Comparison of ENCODE assay signal across 17 cellular contexts in the genomic region with DNA sequence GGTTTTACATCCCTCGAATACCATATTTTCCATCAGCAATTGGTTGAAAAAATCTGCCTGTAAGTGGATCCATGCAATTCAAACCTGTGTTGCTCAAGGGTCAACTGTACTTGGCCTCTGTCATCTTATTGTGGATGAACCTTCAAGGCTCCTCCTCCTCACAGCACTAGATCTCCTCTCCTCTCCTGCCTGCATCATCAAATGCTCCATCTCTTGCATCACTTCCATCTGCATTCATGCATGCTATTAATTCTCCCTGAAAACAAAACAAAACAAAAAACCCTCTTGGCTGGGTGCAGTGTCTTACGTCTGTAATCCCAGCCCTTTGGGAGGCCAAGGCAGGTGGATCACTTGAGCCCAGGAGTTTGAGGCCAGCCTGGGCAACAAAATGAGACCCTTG. TPM values are rescaled to one million over a fixed set of nuclear protein-coding genes. Genes with fewer than 3 reads are reported as not detected.
DNase-seq lines count a peak whose midpoint lies in the region; ATAC-seq, FAIRE-seq and TF ChIP-seq lines count a peak whose summit lies in the region.
"Had no signal": no experiment of that assay in that cellular context is flagged by ENCODE, and none has a peak within 500 bp of the region (broad histone marks: within the 10 kb centered on the region; RNA-seq: fewer than 3 reads in every experiment).

No MANE protein-coding gene starts in this region.

- H3K4me2 ChIP-seq in BLaER1 (peak overlapping the region; percentile 33), GM12878 (ENCODE audit: control insufficient read depth, insufficient read depth) (peak overlapping the region; percentile 69)

- no peak for TF ChIP-seq EP300 in GM12878 (IDR thresholded peaks at IDR 0.05; ENCODE audit: borderline replicate concordance in 1 of 2, control insufficient read depth in 1 of 2, low read depth in 2 of 2, low read length in 2 of 2)

- H3K36me3 ChIP-seq in BLaER1 (no peaks in the 10 kb centered on the region), MG63 (no peaks in the 10 kb centered on the region), GM12878 (ENCODE audit: control insufficient read depth in 2 of 2, insufficient read depth in 2 of 2, low read length in 1 of 2) (no peaks in the 10 kb centered on the region)
- H3K36me3 ChIP-seq: tibial artery had no signal

- no peak for TF ChIP-seq RAD21 in GM12878 (IDR thresholded peaks at IDR 0.05; ENCODE audit: insufficient read depth, low read depth, low read length)

- H3K9me3 Mint-ChIP-seq in glutamatergic neuron (ENCODE audit: unreplicated experiment), result no peaks in the 10 kb centered on the region
- H3K9me3 Mint-ChIP-seq: activated naive CD4-positive, alpha-beta T cell treated with anti-CD3 and anti-CD28 coated beads for 36 hours had no signal

- no TSS peak for BruUV-seq in GM12878 (replicated peaks; lab: Mats Ljungman, UMichigan)

- no peak for TF ChIP-seq POLR2A in GM12878 (IDR thresholded peaks at IDR 0.05; ENCODE audit: low read depth, low read length)

- no peaks in the 10 kb centered on the region for H4K20me1 ChIP-seq in BLaER1
- no peaks in the 10 kb centered on the region for H4K20me1 ChIP-seq in GM12878 (ENCODE audit: control insufficient read depth, insufficient read depth)

- no peaks in the 10 kb centered on the region for H3K36me3 Mint-ChIP-seq in glutamatergic neuron (ENCODE audit: unreplicated experiment)

- RAD21 ChIA-PET in GM12878 (lab: Charles Lee; ENCODE audit: unreplicated experiment), result interaction anchor here (7.8 to 11.8 kb wide), 4 partner anchors 10 to 34 kb away, joined by 117 to 203 read pairs (median 154); partner anchors contain the start of gene BCL2L10

- H3K4me3 ChIP-seq in BLaER1 (no peak overlapping the region), MG63 (no peak overlapping the region), GM12878 (0 out of 2 replicates have a peak overlapping the region, but pooled peaks have one; percentile 2)
- H3K4me3 ChIP-seq: tibial artery had no signal

- peak; percentile 3; the same call in 1 of the 3 replicates for ATAC-seq in GM12878
- ATAC-seq: Right ventricle myocardium inferior had no signal

- intact Hi-C loops in GM12878 (cut with micrococcal nuclease; ENCODE audit: unreplicated experiment), result loop anchor here (2.0 to 10.0 kb wide), 3 partner anchors 34 to 368 kb away; partner anchors contain the start of gene LYSMD2

- peaks cover 7% of the 10 kb centered on the region for H3K4me1 Mint-ChIP-seq in glutamatergic neuron (ENCODE audit: low read depth, unreplicated experiment)

- H3K27ac ChIP-seq in BLaER1, result no peak overlapping the region
- no peak overlapping the region for H3K27ac ChIP-seq in GM12878 (ENCODE audit: control insufficient read depth, insufficient read depth)
- H3K27ac ChIP-seq: HL-60, tibial artery had no signal

- H3K4me1 ChIP-seq in BLaER1, result peaks cover 33% of the 10 kb centered on the region
- peaks cover 22% of the 10 kb centered on the region for H3K4me1 ChIP-seq in GM12878 (ENCODE audit: control insufficient read depth, insufficient read depth, low read length)

- POLR2A ChIA-PET in GM12878 (lab: Charles Lee), result interaction anchor here (1.2 to 8.1 kb wide), 4 partner anchors 7 to 82 kb away, joined by 4 to 151 read pairs (median 19); no protein-coding TSS in a partner anchor

- H3K9me3 ChIP-seq in BLaER1 (no peaks in the 10 kb centered on the region), MG63 (no peaks in the 10 kb centered on the region), GM12878 (replicated peaks; ENCODE audit: control insufficient read depth, insufficient read depth, low read length) (no peaks in the 10 kb centered on the region)
- H3K9me3 ChIP-seq: tibial artery had no signal

- peak; percentile 20 for DNase-seq in MG63
- no peak for DNase-seq in GM12878 (ENCODE audit: low read depth, low spot score)
- DNase-seq in kidney glomerular epithelial cell (lab: John Stamatoyannopoulos, UW), result peak; percentile 68
- DNase-seq in effector CD4-positive, alpha-beta T cell, result no peak
- no peak for DNase-seq in glutamatergic neuron
- DNase-seq in occipital lobe (lab: John Stamatoyannopoulos, UW), result no peak
- DNase-seq in NCI-H128 (lab: John Stamatoyannopoulos, UW; ENCODE audit: unreplicated experiment), result no peak
- DNase-seq: activated CD4-positive, alpha-beta T cell treated with anti-CD3 and anti-CD28 coated beads for 48 hours; activated naive CD4-positive, alpha-beta T cell treated with anti-CD3 and anti-CD28 coated beads for 36 hours; Calu3; NCI-H1436; nucleus accumbens; tibial artery had no signal

- H3K4me3 Mint-ChIP-seq in glutamatergic neuron (ENCODE audit: unreplicated experiment), result no peak overlapping the region
- H3K4me3 Mint-ChIP-seq: activated naive CD4-positive, alpha-beta T cell treated with anti-CD3 and anti-CD28 coated beads for 36 hours had no signal

- WGBS in GM12878 (ENCODE audit: insufficient coverage, insufficient replicate concordance, low lambda C conversion rate, missing lambda C conversion rate), result 0% methylated on average over 2 of the region's 2 CpGs

- CTCF ChIA-PET in GM12878 (lab: Yijun Ruan, JAX), result interaction anchor here (1.0 to 17.4 kb wide), 6 partner anchors 8 to 121 kb away, joined by 5 to 251 read pairs (median 13); no protein-coding TSS in a partner anchor

- peaks cover 14% of the 10 kb centered on the region for H3K79me2 ChIP-seq in GM12878 (ENCODE audit: control insufficient read depth, insufficient read depth, low read length)

- no peak overlapping the region for H3K27ac Mint-ChIP-seq in glutamatergic neuron (ENCODE audit: unreplicated experiment)
- H3K27ac Mint-ChIP-seq: activated naive CD4-positive, alpha-beta T cell treated with anti-CD3 and anti-CD28 coated beads for 36 hours had no signal

- in situ Hi-C loops in GM12878 (cut with MboI), result no loop called here

- no peak for FAIRE-seq in GM12878 (lab: Jason Lieb, UNC)
- FAIRE-seq: keratinocyte had no signal

- H3K27me3 Mint-ChIP-seq in glutamatergic neuron (ENCODE audit: unreplicated experiment), result no peaks in the 10 kb centered on the region

- H3K27me3 ChIP-seq in BLaER1 (no peaks in the 10 kb centered on the region), MG63 (no peaks in the 10 kb centered on the region), GM12878 (replicated peaks in 1 of 2; ENCODE audit: control insufficient read depth in 2 of 2, insufficient read depth in 2 of 2, low read length in 1 of 2) (no peaks in the 10 kb centered on the region)
- H3K27me3 ChIP-seq: tibial artery had no signal

- SMC1A ChIA-PET in GM12878 (lab: Charles Lee; ENCODE audit: uncharacterized antibody, unreplicated experiment), result interaction anchor here (1.0 to 12.5 kb wide), 9 partner anchors 9 to 123 kb away, joined by 3 to 272 read pairs (median 24); partner anchors contain the start of gene BCL2L10

- TF ChIP-seq CTCF in GM12878 (IDR thresholded peaks at IDR 0.05 in 2 of 3, conservative IDR thresholded peaks at IDR 0.05 in 1 of 3; ENCODE audit: control insufficient read depth in 2 of 3, extremely low read depth in 1 of 3, insufficient read depth in 1 of 3, low read depth in 3 of 3, low read length in 3 of 3) (no peak), glutamatergic neuron (IDR thresholded peaks at IDR 0.05; ENCODE audit: partially characterized antibody, unreplicated experiment) (no peak)

- no peak overlapping the region for H3K9ac ChIP-seq in BLaER1
- peak overlapping the region; percentile 56 for H3K9ac ChIP-seq in GM12878 (ENCODE audit: control insufficient read depth, insufficient read depth, low read length)

- peak overlapping the region; percentile 54; the same call in 1 of the 2 replicates for H2AFZ ChIP-seq in GM12878 (ENCODE audit: control insufficient read depth, low read depth, low read length)

TF ChIP-seq in GM12878, 131 proteins besides CTCF, POLR2A, EP300 and RAD21:
- TF ChIP-seq HCFC1 (IDR thresholded peaks at IDR 0.05; ENCODE audit: low read length), result no peak
- 0 out of 2 replicates have a peak, but pooled peaks have one; percentile 16 for TF ChIP-seq CREB1 (IDR thresholded peaks at IDR 0.05; ENCODE audit: low read depth)
- no peak for TF ChIP-seq DPF2 (IDR thresholded peaks at IDR 0.05)
- TF ChIP-seq KLF5 (IDR thresholded peaks at IDR 0.05; ENCODE audit: partially characterized antibody), result no peak
- 0 out of 4 replicates have a peak, but pooled peaks of 1 of the 2 experiments have one; percentile 2 for TF ChIP-seq ETV6 (conservative IDR thresholded peaks at IDR 0.05 in 1 of 2, IDR thresholded peaks at IDR 0.05 in 1 of 2; ENCODE audit: borderline replicate concordance in 1 of 2, low read depth in 1 of 2)

RNA-seq across cellular contexts. Expression of gene BCL2L10, which starts 10.1 kb away (rescaled TPM):
- total RNA-seq in MG63 (2014; rRNA removed; shearing (Covaris generic); ENCODE audit: low replicate concordance), result not detected in 2 replicates
- total RNA-seq in GM12878 (2013; cell fraction: nucleolus; rRNA removed), result 1.1 and 1.2 TPM in 2 replicates
- total RNA-seq in GM12878 (2014; rRNA removed), result 8.2 TPM in 2 replicates
- 4.5 and 5.2 TPM in 2 replicates for total RNA-seq in GM12878 (2014; rRNA removed; fragmentation: Illumina TruSeq; extraction: Trizol)
- total RNA-seq in GM12878 (2021), result 6.9 and 7.3 TPM in 2 replicates
- 4.0 TPM for polyA plus RNA-seq in GM12878 (2011; ENCODE audit: low read depth)
- 0.90 and 1.1 TPM in 2 replicates for polyA plus RNA-seq in GM12878 (2011; rRNA removed)
- 0.72 and 0.78 TPM in 2 replicates for polyA plus RNA-seq in GM12878 (2011; cell fraction: cytosol; rRNA removed)
- polyA plus RNA-seq in GM12878 (2011; cell fraction: nucleus; rRNA removed), result 0.48 and 0.52 TPM in 2 replicates
- polyA plus RNA-seq in GM12878 (2012), result 5.8 and 8.6 TPM in 2 replicates
- 3.9 and 4.8 TPM in 2 replicates for polyA plus RNA-seq in GM12878 (2014; fragmentation: Illumina TruSeq; extraction: Trizol)
- polyA plus RNA-seq in GM12878 (2014; fragmentation: Nextera tagmentation; extraction: Ambion mirVana), result 1 to 10 TPM in 1 of 2 experiments, under 1 TPM in 1; 0.64 to 2.6 TPM
- polyA plus RNA-seq in GM12878 (2014; rRNA removed), result 8.3 and 9.9 TPM in 2 replicates
- polyA plus RNA-seq in GM12878 (2016; fragmentation: Nextera tagmentation; extraction: Ambion mirVana), result 1 to 10 TPM; 8.0 to 9.1 TPM
- 0.29 and 0.77 TPM in 2 replicates for polyA minus RNA-seq in GM12878 (2011; rRNA and poly(A)+ RNA removed)
- not detected in 2 replicates for polyA minus RNA-seq in GM12878 (2011; cell fraction: cytosol; rRNA and poly(A)+ RNA removed)
- 0.77 and 1.2 TPM in 2 replicates for polyA minus RNA-seq in GM12878 (2011; cell fraction: nucleus; rRNA and poly(A)+ RNA removed)
- total RNA-seq in glutamatergic neuron (ENCODE audit: unreplicated experiment), result not detected
- 0.31 TPM for total RNA-seq in occipital lobe
- total RNA-seq: activated naive CD4-positive, alpha-beta T cell treated with anti-CD3 and anti-CD28 coated beads for 36 hours; Calu3; Right ventricle myocardium inferior had no signal

Comparison
In these comparisons a context has a peak if more than half of its experiments do, and no peak if none do; other contexts are left out.
1. DNase-seq: peak in MG63 (single experiment) and kidney glomerular epithelial cell (single experiment); none in GM12878 (single experiment), effector CD4-positive, alpha-beta T cell (single experiment), glutamatergic neuron (single experiment), occipital lobe (single experiment) and NCI-H128 (single experiment).